ENCODE assay signal across 16 cellular contexts in the genomic region with DNA sequence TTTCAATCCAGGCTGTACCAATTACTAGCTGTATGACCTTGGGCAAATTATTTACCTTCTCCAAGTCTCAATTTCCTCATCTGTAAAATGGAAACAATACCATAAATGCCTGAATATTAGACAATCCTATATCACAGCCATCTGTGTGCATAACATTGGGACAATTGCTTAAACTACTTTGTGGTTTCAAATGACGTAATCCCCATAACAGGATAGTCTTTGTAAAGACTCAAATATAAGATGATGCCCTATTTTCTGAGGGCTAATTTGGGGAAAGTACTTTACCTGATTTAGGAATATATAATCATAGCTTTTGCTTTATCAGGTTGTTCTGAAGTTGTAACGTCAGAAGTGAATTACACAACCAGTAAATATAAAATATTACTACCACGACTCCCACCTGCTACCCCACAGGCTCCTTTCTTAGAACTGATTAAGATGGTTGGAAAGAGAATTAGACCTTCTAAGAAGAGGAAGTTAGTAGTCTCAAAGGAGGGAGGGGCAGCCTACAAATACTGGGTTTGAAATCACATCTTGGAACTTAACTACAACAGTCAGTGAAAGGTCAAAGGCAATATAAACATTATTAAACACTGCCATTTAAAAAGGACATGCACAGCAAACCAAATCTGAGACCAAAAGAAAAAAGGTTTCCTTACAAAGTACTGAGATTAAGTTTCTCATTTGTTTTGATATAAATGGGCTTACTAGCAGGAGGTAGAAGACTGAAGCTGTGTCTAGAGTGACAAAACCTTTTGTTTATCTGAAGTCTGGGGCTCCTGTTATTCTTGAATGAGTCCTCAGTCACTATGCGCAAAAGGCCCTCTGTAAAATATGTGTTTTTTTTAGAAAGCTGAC.
DNase-seq lines count a peak whose midpoint lies in the region; ATAC-seq and TF ChIP-seq lines count a peak whose summit lies in the region.
"Had no signal": no experiment of that assay in that cellular context is flagged by ENCODE, and none has a peak within 500 bp of the region (broad histone marks: within the 10 kb centered on the region; RNA-seq: fewer than 3 reads in every experiment).

No MANE protein-coding gene starts in this region.

- TF ChIP-seq CTCF in NB4 (IDR thresholded peaks at IDR 0.05; ENCODE audit: low read depth, low read length), result no peak

- no peaks in the 10 kb centered on the region for H3K9me3 ChIP-seq in adipocyte (ENCODE audit: control insufficient read depth, low read length)

- peak; percentile 14 for DNase-seq in COLO829 (ENCODE audit: low spot score)
- DNase-seq in NB4 (ENCODE audit: low read depth), result peak; percentile 61
- peak; percentile 34 for DNase-seq in adipocyte (ENCODE audit: low read depth)
- DNase-seq in left colon, result no peak
- DNase-seq in activated naive CD4-positive, alpha-beta T cell treated with anti-CD3 and anti-CD28 coated beads, Interleukin-2, amount 50 U/mL, for 72 hours (ENCODE audit: low spot score in 2 of 2), result no peak
- no peak for DNase-seq in NCI-H1930 (lab: John Stamatoyannopoulos, UW)
- no peak for DNase-seq in T-helper 1 cell
- DNase-seq: activated CD4-positive, CD25-positive, alpha-beta regulatory T cell; activated CD8-positive, alpha-beta T cell treated with anti-CD3 and anti-CD28 coated beads for 36 hours; NCI-H146; NCI-H748 treated with DMSO at 0.1 percent for 48 hours; T-helper 2 cell had no signal

- no peak overlapping the region for H3K9ac ChIP-seq in adipocyte (ENCODE audit: low read length)

- H3K36me3 ChIP-seq in adipocyte (ENCODE audit: control insufficient read depth, insufficient read depth, low read length, severe bottlenecking), result no peaks in the 10 kb centered on the region

- no peaks in the 10 kb centered on the region for H3K27me3 ChIP-seq in adipocyte (replicated peaks; ENCODE audit: control insufficient read depth, insufficient read depth, low read length)

- H3K27ac Mint-ChIP-seq in activated naive CD4-positive, alpha-beta T cell treated with anti-CD3 and anti-CD28 coated beads, Interleukin-2, amount 50 U/mL, for 72 hours, result no peak overlapping the region
- H3K27ac Mint-ChIP-seq: activated CD8-positive, alpha-beta T cell treated with anti-CD3 and anti-CD28 coated beads for 36 hours; natural killer cell treated with Interleukin-12 subunit alpha and Interleukin-12 subunit beta and Interleukin-15 and Interleukin-18, amount 100 ng/mL, for 72 hours had no signal

- ATAC-seq in left colon (peak; percentile 59), GM18873 (IDR thresholded peaks at IDR 0.05; ENCODE audit: low FRiP score, unreplicated experiment) (no peak)
- ATAC-seq in activated naive CD4-positive, alpha-beta T cell treated with anti-CD3 and anti-CD28 coated beads, Interleukin-2, amount 50 U/mL, for 72 hours, result no peak
- ATAC-seq: activated CD8-positive, alpha-beta T cell treated with anti-CD3 and anti-CD28 coated beads for 36 hours; natural killer cell treated with Interleukin-12 subunit alpha and Interleukin-12 subunit beta and Interleukin-15 and Interleukin-18, amount 100 ng/mL, for 72 hours; sciatic nerve had no signal

- no peak overlapping the region for H3K4me3 ChIP-seq in NB4 (ENCODE audit: low read depth, low read length)
- H3K4me3 ChIP-seq in adipocyte (ENCODE audit: low read length), result no peak overlapping the region

- H3K36me3 Mint-ChIP-seq in activated naive CD4-positive, alpha-beta T cell treated with anti-CD3 and anti-CD28 coated beads, Interleukin-2, amount 50 U/mL, for 72 hours, result peaks cover 20 to 29% of the 10 kb centered on the region in 2 donors

- H3K9me3 Mint-ChIP-seq in activated naive CD4-positive, alpha-beta T cell treated with anti-CD3 and anti-CD28 coated beads, Interleukin-2, amount 50 U/mL, for 72 hours, result peaks cover 4 to 9% of the 10 kb centered on the region in 2 donors
- H3K9me3 Mint-ChIP-seq: central memory CD8-positive, alpha-beta T cell had no signal

- intact Hi-C loops in left colon (cut with DNase I, micrococcal nuclease), result no loop called here

- no peak for TF ChIP-seq POLR2A in NB4 (IDR thresholded peaks at IDR 0.05; ENCODE audit: extremely low read depth, insufficient read length)

- H3K4me1 ChIP-seq in adipocyte (ENCODE audit: control insufficient read depth, insufficient read depth, low read length), result peaks cover 20% of the 10 kb centered on the region

Comparison
In these comparisons a context has a peak if more than half of its experiments do, and no peak if none do; other contexts are left out.
1. DNase-seq: peak in COLO829 (single experiment), NB4 (single experiment) and adipocyte (single experiment); none in left colon (0 of 2), activated naive CD4-positive, alpha-beta T cell treated with anti-CD3 and anti-CD28 coated beads, Interleukin-2, amount 50 U/mL, for 72 hours (0 of 2), NCI-H1930 (0 of 2) and T-helper 1 cell (0 of 5).